Comparison of ENCODE assay signal across 10 cellular contexts in the genomic region with DNA sequence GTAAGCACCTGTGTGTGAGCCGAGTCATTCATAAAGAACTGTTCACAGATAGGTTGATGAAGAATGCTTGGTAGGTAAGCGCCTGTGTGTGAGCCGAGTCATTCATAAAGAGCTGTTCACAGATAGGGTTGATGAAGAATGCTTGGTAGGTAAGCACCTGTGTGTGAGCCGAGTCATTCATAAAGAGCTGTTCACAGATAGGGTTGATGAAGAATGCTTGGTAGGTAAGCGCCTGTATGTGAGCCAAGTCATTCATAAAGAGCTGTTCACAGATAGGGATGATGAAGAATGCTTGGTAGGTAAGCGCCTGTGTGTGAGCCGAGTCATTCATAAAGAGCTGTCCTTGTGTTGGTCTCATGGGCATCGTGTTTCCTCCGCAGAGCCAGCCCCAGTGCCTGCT. TPM values are rescaled to one million over a fixed set of nuclear protein-coding genes. Genes with fewer than 3 reads are reported as not detected.
"Had no signal": no experiment of that assay in that cellular context is flagged by ENCODE, and none has a peak within 500 bp of the region (broad histone marks: within the 10 kb centered on the region; RNA-seq: fewer than 3 reads in every experiment).

No MANE protein-coding gene starts in this region.

RNA-seq across cellular contexts. Expression of gene ERVH48-1, which starts 16.9 kb away (rescaled TPM):
- total RNA-seq: PC-3, PC-9, Peyer's patch, Right ventricle myocardium inferior, Right ventricle myocardium superior, RPMI7951, SJCRH30, SJSA1, SK-MEL-5 had no signal
- polyA plus RNA-seq: SK-N-SH had no signal
